In genomic region chr1:234545512-234546386, GRCh38 we compare ENCODE assay signal across 1 cellular context.
TF ChIP-seq lines count a peak whose summit lies in the region.

No MANE protein-coding gene starts in this region.

TF ChIP-seq in HepG2, 621 proteins besides CTCF, POLR2A, EP300 and RAD21 (continued from another document):
- TF ChIP-seq SNAPC2 (CRISPR knock-in tag; IDR thresholded peaks at IDR 0.05) (no peak), NR2C2 (CRISPR knock-in tag; IDR thresholded peaks at IDR 0.05; ENCODE audit: borderline replicate concordance) (peak; percentile 43; the same call in 1 of the 2 replicates), ZNF441 (CRISPR knock-in tag; IDR thresholded peaks at IDR 0.05; ENCODE audit: borderline replicate concordance) (no peak), KLF16 (CRISPR knock-in tag; IDR thresholded peaks at IDR 0.05) (no peak), ZFP1 (CRISPR knock-in tag; IDR thresholded peaks at IDR 0.05) (0 out of 2 replicates have a peak, but pooled peaks have one; percentile 32), SPEN (CRISPR knock-in tag; IDR thresholded peaks at IDR 0.05; ENCODE audit: low read depth) (peak; percentile 61), KMT2B (CRISPR knock-in tag; IDR thresholded peaks at IDR 0.05) (peak; percentile 37; the same call in 1 of the 2 replicates), MBD4 (IDR thresholded peaks at IDR 0.05; ENCODE audit: borderline replicate concordance, low read length) (no peak), FLYWCH1 (CRISPR knock-in tag; IDR thresholded peaks at IDR 0.05) (no peak), REPIN1 (CRISPR knock-in tag; IDR thresholded peaks at IDR 0.05; ENCODE audit: borderline replicate concordance, low read depth) (0 out of 2 replicates have a peak, but pooled peaks have one; percentile 66), MYNN (CRISPR knock-in tag; IDR thresholded peaks at IDR 0.05; ENCODE audit: low read depth) (no peak), MIXL1 (CRISPR knock-in tag; IDR thresholded peaks at IDR 0.05) (0 out of 2 replicates have a peak, but pooled peaks have one; percentile 12)
- TF ChIP-seq, protein P1, sequence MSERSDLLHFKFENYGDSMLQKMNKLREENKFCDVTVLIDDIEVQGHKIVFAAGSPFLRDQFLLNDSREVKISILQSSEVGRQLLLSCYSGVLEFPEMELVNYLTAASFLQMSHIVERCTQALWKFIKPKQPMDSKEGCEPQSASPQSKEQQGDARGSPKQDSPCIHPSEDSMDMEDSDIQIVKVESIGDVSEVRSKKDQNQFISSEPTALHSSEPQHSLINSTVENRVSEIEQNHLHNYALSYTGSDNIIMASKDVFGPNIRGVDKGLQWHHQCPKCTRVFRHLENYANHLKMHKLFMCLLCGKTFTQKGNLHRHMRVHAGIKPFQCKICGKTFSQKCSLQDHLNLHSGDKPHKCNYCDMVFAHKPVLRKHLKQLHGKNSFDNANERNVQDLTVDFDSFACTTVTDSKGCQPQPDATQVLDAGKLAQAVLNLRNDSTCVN (CRISPR knock-in tag; IDR thresholded peaks at IDR 0.05; ENCODE audit: borderline replicate concordance): no peak
- TF ChIP-seq, protein P2, sequence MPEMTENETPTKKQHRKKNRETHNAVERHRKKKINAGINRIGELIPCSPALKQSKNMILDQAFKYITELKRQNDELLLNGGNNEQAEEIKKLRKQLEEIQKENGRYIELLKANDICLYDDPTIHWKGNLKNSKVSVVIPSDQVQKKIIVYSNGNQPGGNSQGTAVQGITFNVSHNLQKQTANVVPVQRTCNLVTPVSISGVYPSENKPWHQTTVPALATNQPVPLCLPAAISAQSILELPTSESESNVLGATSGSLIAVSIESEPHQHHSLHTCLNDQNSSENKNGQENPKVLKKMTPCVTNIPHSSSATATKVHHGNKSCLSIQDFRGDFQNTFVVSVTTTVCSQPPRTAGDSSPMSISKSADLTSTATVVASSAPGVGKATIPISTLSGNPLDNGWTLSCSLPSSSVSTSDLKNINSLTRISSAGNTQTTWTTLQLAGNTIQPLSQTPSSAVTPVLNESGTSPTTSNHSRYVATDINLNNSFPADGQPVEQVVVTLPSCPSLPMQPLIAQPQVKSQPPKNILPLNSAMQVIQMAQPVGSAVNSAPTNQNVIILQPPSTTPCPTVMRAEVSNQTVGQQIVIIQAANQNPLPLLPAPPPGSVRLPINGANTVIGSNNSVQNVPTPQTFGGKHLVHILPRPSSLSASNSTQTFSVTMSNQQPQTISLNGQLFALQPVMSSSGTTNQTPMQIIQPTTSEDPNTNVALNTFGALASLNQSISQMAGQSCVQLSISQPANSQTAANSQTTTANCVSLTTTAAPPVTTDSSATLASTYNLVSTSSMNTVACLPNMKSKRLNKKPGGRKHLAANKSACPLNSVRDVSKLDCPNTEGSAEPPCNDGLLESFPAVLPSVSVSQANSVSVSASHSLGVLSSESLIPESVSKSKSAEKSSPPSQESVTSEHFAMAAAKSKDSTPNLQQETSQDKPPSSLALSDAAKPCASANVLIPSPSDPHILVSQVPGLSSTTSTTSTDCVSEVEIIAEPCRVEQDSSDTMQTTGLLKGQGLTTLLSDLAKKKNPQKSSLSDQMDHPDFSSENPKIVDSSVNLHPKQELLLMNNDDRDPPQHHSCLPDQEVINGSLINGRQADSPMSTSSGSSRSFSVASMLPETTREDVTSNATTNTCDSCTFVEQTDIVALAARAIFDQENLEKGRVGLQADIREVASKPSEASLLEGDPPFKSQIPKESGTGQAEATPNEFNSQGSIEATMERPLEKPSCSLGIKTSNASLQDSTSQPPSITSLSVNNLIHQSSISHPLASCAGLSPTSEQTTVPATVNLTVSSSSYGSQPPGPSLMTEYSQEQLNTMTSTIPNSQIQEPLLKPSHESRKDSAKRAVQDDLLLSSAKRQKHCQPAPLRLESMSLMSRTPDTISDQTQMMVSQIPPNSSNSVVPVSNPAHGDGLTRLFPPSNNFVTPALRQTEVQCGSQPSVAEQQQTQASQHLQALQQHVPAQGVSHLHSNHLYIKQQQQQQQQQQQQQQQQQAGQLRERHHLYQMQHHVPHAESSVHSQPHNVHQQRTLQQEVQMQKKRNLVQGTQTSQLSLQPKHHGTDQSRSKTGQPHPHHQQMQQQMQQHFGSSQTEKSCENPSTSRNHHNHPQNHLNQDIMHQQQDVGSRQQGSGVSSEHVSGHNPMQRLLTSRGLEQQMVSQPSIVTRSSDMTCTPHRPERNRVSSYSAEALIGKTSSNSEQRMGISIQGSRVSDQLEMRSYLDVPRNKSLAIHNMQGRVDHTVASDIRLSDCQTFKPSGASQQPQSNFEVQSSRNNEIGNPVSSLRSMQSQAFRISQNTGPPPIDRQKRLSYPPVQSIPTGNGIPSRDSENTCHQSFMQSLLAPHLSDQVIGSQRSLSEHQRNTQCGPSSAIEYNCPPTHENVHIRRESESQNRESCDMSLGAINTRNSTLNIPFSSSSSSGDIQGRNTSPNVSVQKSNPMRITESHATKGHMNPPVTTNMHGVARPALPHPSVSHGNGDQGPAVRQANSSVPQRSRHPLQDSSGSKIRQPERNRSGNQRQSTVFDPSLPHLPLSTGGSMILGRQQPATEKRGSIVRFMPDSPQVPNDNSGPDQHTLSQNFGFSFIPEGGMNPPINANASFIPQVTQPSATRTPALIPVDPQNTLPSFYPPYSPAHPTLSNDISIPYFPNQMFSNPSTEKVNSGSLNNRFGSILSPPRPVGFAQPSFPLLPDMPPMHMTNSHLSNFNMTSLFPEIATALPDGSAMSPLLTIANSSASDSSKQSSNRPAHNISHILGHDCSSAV (CRISPR knock-in tag; IDR thresholded peaks at IDR 0.05; ENCODE audit: borderline replicate concordance): 0 out of 2 replicates have a peak, but pooled peaks have one; percentile 60
